Comparison of ENCODE assay signal across 25 cellular contexts in genomic region chr4:15438939-15439524, GRCh38. TPM values are rescaled to one million over a fixed set of nuclear protein-coding genes. Genes with fewer than 3 reads are reported as not detected.
A peak's percentile ranks its signal among the peaks of the same experiment; 100 is the strongest.
DNase-seq lines count a peak whose midpoint lies in the region; ATAC-seq and TF ChIP-seq lines count a peak whose summit lies in the region.
"Had no signal": no experiment of that assay in that cellular context is flagged by ENCODE, and none has a peak within 500 bp of the region (broad histone marks: within the 10 kb centered on the region; RNA-seq: fewer than 3 reads in every experiment).

No MANE protein-coding gene starts in this region.

- H3K4me2 ChIP-seq in IMR-90 (ENCODE audit: low read depth, low read length) (no peak overlapping the region), mesenchymal stem cell (ENCODE audit: low read length, poor library complexity, severe bottlenecking) (no peak overlapping the region)
- H3K4me2 ChIP-seq: PC-9 had no signal

- H4K91ac ChIP-seq in IMR-90 (ENCODE audit: insufficient read depth, low read depth, low read length) (no peak overlapping the region), mesenchymal stem cell (ENCODE audit: low read length) (no peak overlapping the region)

- H2AFZ ChIP-seq in IMR-90 (replicated peaks; ENCODE audit: low read length, poor library complexity) (no peak overlapping the region), mesenchymal stem cell (ENCODE audit: low read depth, low read length) (no peak overlapping the region)
- H2AFZ ChIP-seq: PC-9 had no signal

- intact Hi-C loops in IMR-90 (cut with micrococcal nuclease), result loop anchor here (1.0 kb wide), 1 partner anchor 43 kb away; no protein-coding TSS in a partner anchor

- H3K23ac ChIP-seq in IMR-90 (ENCODE audit: low read depth, low read length) (peak overlapping the region; percentile 65; the same call in 1 of the 2 replicates), mesenchymal stem cell (ENCODE audit: low read length in 2 of 2) (no peak overlapping the region)

- H3K18ac ChIP-seq in IMR-90 (ENCODE audit: low read depth, low read length) (peak overlapping the region; percentile 64; the same call in 1 of the 2 replicates), mesenchymal stem cell (ENCODE audit: low read depth in 1 of 2, low read length in 2 of 2) (peak overlapping the region; percentile 33 to 52)

- H3K4me1 ChIP-seq in IMR-90 (ENCODE audit: control insufficient read depth, insufficient read depth, low read length) (peaks cover 3% of the 10 kb centered on the region), adipocyte (ENCODE audit: control insufficient read depth, insufficient read depth, low read length) (peaks cover 12% of the 10 kb centered on the region), mesenchymal stem cell (ENCODE audit: control insufficient read depth, insufficient read depth, low read depth, low read length) (no peaks in the 10 kb centered on the region)
- H3K4me1 ChIP-seq: body of pancreas, colonic mucosa had no signal

- H2AK9ac ChIP-seq in IMR-90 (replicated peaks; ENCODE audit: low read depth, low read length, poor library complexity), result no peak overlapping the region

- POLR2A ChIA-PET in IMR-90 (lab: Charles Lee; ENCODE audit: unreplicated experiment), result no interaction called here

- peak overlapping the region; percentile 81 for H2AK5ac ChIP-seq in IMR-90 (ENCODE audit: low read depth, low read length)
- no peak overlapping the region for H2AK5ac ChIP-seq in mesenchymal stem cell (ENCODE audit: low read length, severe bottlenecking)

- DNase-seq in EH (ENCODE audit: low read depth) (peak; percentile 41), IMR-90 (peak; percentile 70), adipocyte (ENCODE audit: low read depth) (peak; percentile 32), mesenchymal stem cell (peak; percentile 74), NCI-H1417 (lab: John Stamatoyannopoulos, UW) (no peak), NCI-H1092 (lab: John Stamatoyannopoulos, UW) (no peak)
- DNase-seq: activated T-cell treated with anti-CD3 and anti-CD28 coated beads, Interleukin-2, amount 50 U/mL, for 48 hours; body of pancreas; CD8-positive, alpha-beta memory T cell; colonic mucosa; endodermal cell; kidney; NCI-H1105; NCI-H2081 treated with DMSO at 0.1 percent for 48 hours; NCI-H446; PC-9; small intestine; stimulated activated CD4-positive, alpha-beta T cell treated with anti-CD3 and anti-CD28 coated beads, Interleukin-2, amount 100 ng/mL, for 48 hours; stimulated activated naive CD8-positive, alpha-beta T cell treated with anti-CD3 and anti-CD28 coated beads, Interleukin-15, Interleukin-2, amounts not matched to agents 100 U/mL and 50 U/mL, for 24 hours; T-helper 9 cell; thyroid gland had no signal

- H3K4me3 ChIP-seq in IMR-90 (ENCODE audit: insufficient read depth, low read depth, low read length) (no peak overlapping the region), adipocyte (ENCODE audit: low read length) (no peak overlapping the region), mesenchymal stem cell (ENCODE audit: insufficient read depth in 1 of 2, low read depth in 1 of 2, low read length in 2 of 2) (no peak overlapping the region)
- H3K4me3 ChIP-seq: body of pancreas, colonic mucosa, lung, PC-9, thyroid gland had no signal

- no peak overlapping the region for H2BK120ac ChIP-seq in IMR-90 (ENCODE audit: low read depth, low read length)
- peak overlapping the region; percentile 49 for H2BK120ac ChIP-seq in mesenchymal stem cell (ENCODE audit: low read depth, low read length)

- dilution Hi-C loops in IMR-90 (cut with HindIII; ENCODE audit: low sequenced_read_pairs, unreplicated experiment), result no loop called here

- H2BK12ac ChIP-seq in mesenchymal stem cell (ENCODE audit: low read length in 2 of 2), result no peak overlapping the region

- H3K27ac ChIP-seq in IMR-90 (ENCODE audit: insufficient read depth, low read length), result no peak overlapping the region
- no peak overlapping the region for H3K27ac ChIP-seq in mesenchymal stem cell (ENCODE audit: low read length, poor library complexity, severe bottlenecking)
- H3K27ac ChIP-seq: body of pancreas, colonic mucosa, HL-60, neutrophil, PC-9, thyroid gland had no signal

- no peaks in the 10 kb centered on the region for H3K36me3 ChIP-seq in IMR-90 (ENCODE audit: control insufficient read depth, insufficient read depth, low read length)
- H3K36me3 ChIP-seq in adipocyte (ENCODE audit: control insufficient read depth, insufficient read depth, low read length, severe bottlenecking), result no peaks in the 10 kb centered on the region
- no peaks in the 10 kb centered on the region for H3K36me3 ChIP-seq in mesenchymal stem cell (ENCODE audit: control insufficient read depth in 1 of 2, insufficient read depth in 2 of 2, low read depth in 1 of 2, low read length in 2 of 2)
- H3K36me3 ChIP-seq: colonic mucosa, neutrophil, thyroid gland had no signal

- H3K27me3 ChIP-seq in IMR-90 (ENCODE audit: control insufficient read depth, insufficient read depth, low read length), result no peaks in the 10 kb centered on the region
- H3K27me3 ChIP-seq in adipocyte (replicated peaks; ENCODE audit: control insufficient read depth, insufficient read depth, low read length), result no peaks in the 10 kb centered on the region
- no peaks in the 10 kb centered on the region for H3K27me3 ChIP-seq in mesenchymal stem cell (ENCODE audit: control insufficient read depth in 1 of 2, insufficient read depth in 1 of 2, low read length in 2 of 2)
- H3K27me3 ChIP-seq: body of pancreas, colonic mucosa, neutrophil, thyroid gland had no signal

- H2BK15ac ChIP-seq in IMR-90 (ENCODE audit: low read depth, low read length), result no peak overlapping the region
- no peak overlapping the region for H2BK15ac ChIP-seq in mesenchymal stem cell (ENCODE audit: low read depth, poor library complexity, severe bottlenecking)

- no peak overlapping the region for H3K9ac ChIP-seq in IMR-90 (ENCODE audit: low read depth, low read length)
- no peak overlapping the region for H3K9ac ChIP-seq in adipocyte (ENCODE audit: low read length)
- H3K9ac ChIP-seq in mesenchymal stem cell (ENCODE audit: low read length), result no peak overlapping the region

- no peak for TF ChIP-seq RAD21 in IMR-90 (IDR thresholded peaks at IDR 0.05; ENCODE audit: low read length)

- H3K4ac ChIP-seq in IMR-90 (ENCODE audit: low read depth, low read length), result no peak overlapping the region
- no peak overlapping the region for H3K4ac ChIP-seq in mesenchymal stem cell (ENCODE audit: low read depth in 1 of 2, low read length in 2 of 2)

- H3K14ac ChIP-seq in IMR-90 (replicated peaks; ENCODE audit: low read depth, low read length) (no peak overlapping the region), mesenchymal stem cell (ENCODE audit: low read length in 2 of 2) (no peak overlapping the region)

- no peak overlapping the region for H2BK20ac ChIP-seq in IMR-90 (ENCODE audit: low read depth, low read length)

- peak overlapping the region; percentile 64 for H2BK5ac ChIP-seq in IMR-90 (ENCODE audit: low read depth, low read length, poor library complexity, severe bottlenecking)
- H2BK5ac ChIP-seq in mesenchymal stem cell (ENCODE audit: low read depth, low read length, poor library complexity, severe bottlenecking), result no peak overlapping the region

- no peak for TF ChIP-seq CTCF in IMR-90 (conservative IDR thresholded peaks at IDR 0.05; ENCODE audit: low read depth, low read length)

- CTCF ChIA-PET in IMR-90 (lab: Yijun Ruan, JAX), result no interaction called here

- H3K9me1 ChIP-seq in IMR-90 (ENCODE audit: insufficient read depth, low read length), result 0 out of 2 replicates have a peak, but pooled peaks cover 3% of the 10 kb centered on the region

- WGBS in IMR-90 (ENCODE audit: extremely low coverage in 2 of 2, insufficient read length in 1 of 2), 2 experiments, result no CpG with 5 or more reads among the region's 2 CpGs
- WGBS in mesenchymal stem cell, result 13% methylated on average over 1 of the region's 2 CpGs

- H4K20me1 ChIP-seq in IMR-90 (ENCODE audit: insufficient read depth, low read length), result no peaks in the 10 kb centered on the region

- in situ Hi-C loops in IMR-90 (cut with MboI; ENCODE audit: low sequenced_read_pairs), result no loop called here

- H3K79me1 ChIP-seq in IMR-90 (ENCODE audit: low read depth in 1 of 2, low read length in 2 of 2), result no peaks in the 10 kb centered on the region
- no peaks in the 10 kb centered on the region for H3K79me1 ChIP-seq in mesenchymal stem cell (replicated peaks; ENCODE audit: low read length, poor library complexity, severe bottlenecking)

- TF ChIP-seq POLR2A in IMR-90 (IDR thresholded peaks at IDR 0.05; ENCODE audit: low read depth, low read length), result no peak

- H3K56ac ChIP-seq in IMR-90 (ENCODE audit: extremely low read depth, insufficient read depth, low read length), result no peak overlapping the region; the same call in 1 of the 2 replicates

- H3K9me3 ChIP-seq in IMR-90 (ENCODE audit: control insufficient read depth, insufficient read depth, low read length) (no peaks in the 10 kb centered on the region), adipocyte (ENCODE audit: control insufficient read depth, low read length) (no peaks in the 10 kb centered on the region), mesenchymal stem cell (ENCODE audit: control insufficient read depth, low read length) (no peaks in the 10 kb centered on the region)
- H3K9me3 ChIP-seq: body of pancreas, colonic mucosa, neutrophil, thyroid gland had no signal

- peak; percentile 87 for ATAC-seq in IMR-90 (ENCODE audit: low read depth)
- no peak for ATAC-seq in HG02885 (IDR thresholded peaks at IDR 0.05; ENCODE audit: poor library complexity, unreplicated experiment)
- ATAC-seq: body of pancreas; stimulated activated naive CD8-positive, alpha-beta T cell treated with anti-CD3 and anti-CD28 coated beads, Interleukin-15, Interleukin-2, amounts not matched to agents 100 U/mL and 50 U/mL, for 24 hours had no signal

- no peak overlapping the region for H4K5ac ChIP-seq in IMR-90 (ENCODE audit: low read depth, low read length)

- no TSS peak for BruUV-seq in IMR-90 (replicated peaks; lab: Mats Ljungman, UMichigan)

- H4K8ac ChIP-seq in IMR-90 (ENCODE audit: low read depth in 2 of 2, low read length in 2 of 2) (peak overlapping the region in 1 of 2 experiments; percentile 36; a peak in 2 of 4 replicates), mesenchymal stem cell (ENCODE audit: low read length) (no peak overlapping the region)

TF ChIP-seq in IMR-90, 13 proteins besides CTCF, POLR2A, EP300 and RAD21:
- TF ChIP-seq RFX5 (IDR thresholded peaks at IDR 0.05; ENCODE audit: low read depth, low read length) (no peak), FOS (IDR thresholded peaks at IDR 0.05; ENCODE audit: low read depth, low read length) (0 out of 2 replicates have a peak, but pooled peaks have one; percentile 26)

RNA-seq across cellular contexts. Expression of gene C1QTNF7, which starts 11.2 kb away (rescaled TPM):
- 0.18 and 0.28 TPM in 2 replicates for total RNA-seq in IMR-90 (2012; rRNA removed)
- polyA plus RNA-seq in IMR-90 (2012; rRNA removed), result 0.12 and 0.23 TPM in 2 replicates
- polyA plus RNA-seq in IMR-90 (2012; cell fraction: cytosol; rRNA removed), result 0.01 and 0.10 TPM in 2 replicates
- polyA plus RNA-seq in IMR-90 (2012; cell fraction: nucleus; rRNA removed; ENCODE audit: low replicate concordance), result 0.10 TPM in 1 of 2 replicates, not detected in the other
- polyA plus RNA-seq in mesenchymal stem cell (2013, experiment 1 of 2), result 3.8 TPM
- polyA plus RNA-seq in mesenchymal stem cell (2013, experiment 2 of 2), result 4.1 TPM
- total RNA-seq: CD8-positive, alpha-beta memory T cell; endodermal cell; PC-9 had no signal
- polyA plus RNA-seq: CD8-positive, alpha-beta memory T cell had no signal

RNA-seq across cellular contexts. Expression of gene CC2D2A, which starts 30.6 kb away (rescaled TPM):
- total RNA-seq in IMR-90 (2012; rRNA removed), result 21.9 and 26.3 TPM in 2 replicates
- 16.7 and 20.8 TPM in 2 replicates for polyA plus RNA-seq in IMR-90 (2012; rRNA removed)
- polyA plus RNA-seq in IMR-90 (2012; cell fraction: cytosol; rRNA removed), result 4.7 and 14.8 TPM in 2 replicates
- 5.9 and 31.6 TPM in 2 replicates for polyA plus RNA-seq in IMR-90 (2012; cell fraction: nucleus; rRNA removed; ENCODE audit: low replicate concordance)
- polyA plus RNA-seq in mesenchymal stem cell (2013, experiment 1 of 2), result 27.1 TPM
- polyA plus RNA-seq in mesenchymal stem cell (2013, experiment 2 of 2), result 28.2 TPM
- total RNA-seq: CD8-positive, alpha-beta memory T cell had no signal

Comparison
In these comparisons a context has a peak if more than half of its experiments do, and no peak if none do; other contexts are left out.
1. DNase-seq: peak in EH (single experiment), IMR-90 (single experiment), adipocyte (single experiment) and mesenchymal stem cell (single experiment); none in NCI-H1417 (0 of 3) and NCI-H1092 (single experiment).